10 cellular contexts compared by ENCODE assay signal in genomic region chr1:179748772-179749171, GRCh38. TPM values are rescaled to one million over a fixed set of nuclear protein-coding genes. Genes with fewer than 3 reads are reported as not detected.
"Had no signal": no experiment of that assay in that cellular context is flagged by ENCODE, and none has a peak within 500 bp of the region (broad histone marks: within the 10 kb centered on the region; RNA-seq: fewer than 3 reads in every experiment).

No MANE protein-coding gene starts in this region.

- H3K36me3 ChIP-seq: HAP-1 had no signal

- H3K27ac ChIP-seq: GM23248 had no signal

- H3K4me1 ChIP-seq: HAP-1 had no signal

- H3K9me3 ChIP-seq: HAP-1 had no signal

- H3K4me3 ChIP-seq: GM23248, GM23338, HAP-1 had no signal

- DNase-seq: GM23248, GOT3, H7, H9, HCEC 1CT, HFFc6 had no signal

- ATAC-seq: GM23338, HCT116 had no signal

RNA-seq across cellular contexts. Expression of gene FAM163A, which starts 5.7 kb away (rescaled TPM):
- total RNA-seq: GM23248, GM23338, H4, HFFc6 had no signal
